7 cellular contexts compared by ENCODE assay signal in the genomic region with DNA sequence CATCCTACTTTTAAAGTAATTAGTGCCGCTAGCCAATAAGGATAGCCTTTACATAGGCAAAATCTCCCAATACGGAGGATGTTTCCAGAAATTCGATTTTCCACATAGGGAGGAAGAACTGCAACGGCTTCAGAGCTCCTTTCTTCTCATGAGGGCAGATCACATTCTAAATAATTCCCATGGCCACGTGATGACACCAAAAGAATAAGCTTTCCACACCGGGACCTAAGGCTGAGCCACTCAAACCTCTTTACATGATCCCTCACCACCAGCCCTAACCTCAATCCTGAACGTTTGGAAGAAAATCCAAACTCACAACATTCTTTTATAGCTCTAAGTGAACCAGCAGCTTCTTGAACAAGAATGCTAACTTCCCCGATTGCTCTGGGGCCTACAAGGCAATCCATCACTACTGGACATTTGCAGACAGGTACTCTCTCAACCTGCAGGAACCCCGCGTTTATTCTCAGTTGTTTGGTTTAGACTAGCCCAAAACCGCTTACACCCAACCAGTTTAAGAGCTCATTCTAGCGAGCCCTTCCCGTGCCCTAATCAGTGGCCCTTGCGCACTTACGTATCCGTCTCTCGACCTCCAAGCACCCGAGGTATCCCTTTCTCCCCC. TPM values are rescaled to one million over a fixed set of nuclear protein-coding genes. Genes with fewer than 3 reads are reported as not detected.
A peak's percentile ranks its signal among the peaks of the same experiment; 100 is the strongest.
DNase-seq lines count a peak whose midpoint lies in the region; ATAC-seq, FAIRE-seq and TF ChIP-seq lines count a peak whose summit lies in the region.

No MANE protein-coding gene starts in this region.

- intact Hi-C loops in adrenal gland (cut with DNase I) = no loop called here

- peak; percentile 80 for FAIRE-seq in keratinocyte (lab: Jason Lieb, UNC)

- no peak for TF ChIP-seq POLR2A in adrenal gland (IDR thresholded peaks at IDR 0.05)

- H3K4me3 ChIP-seq in adrenal gland = peak overlapping the region; percentile 35 to 95 (median 46)
- H3K4me3 ChIP-seq in keratinocyte (ENCODE audit: control insufficient read depth in 2 of 3, extremely low read depth in 1 of 3, insufficient read depth in 2 of 3, low read depth in 1 of 3, low read length in 3 of 3) = peak overlapping the region; percentile 79 to 94 (median 90)
- peak overlapping the region; percentile 70 to 89 (median 84) for H3K4me3 ChIP-seq in subcutaneous abdominal adipose tissue (ENCODE audit: low read depth in 1 of 5, low read length in 5 of 5)

- H3K9me1 ChIP-seq in keratinocyte (ENCODE audit: control insufficient read depth, extremely low read depth, insufficient read depth, low read length) = peaks cover 3% of the 10 kb centered on the region

- no peaks in the 10 kb centered on the region for H3K9me3 ChIP-seq in adrenal gland (replicated peaks in 1 of 3)
- H3K9me3 ChIP-seq in keratinocyte (ENCODE audit: control insufficient read depth, low read depth, low read length) = no peaks in the 10 kb centered on the region
- H3K9me3 ChIP-seq in subcutaneous abdominal adipose tissue (ENCODE audit: control insufficient read depth in 5 of 5, low read length in 5 of 5) = no peaks in the 10 kb centered on the region

- H3K36me3 ChIP-seq in adrenal gland (replicated peaks in 1 of 2) (no peaks in the 10 kb centered on the region), keratinocyte (ENCODE audit: control insufficient read depth in 2 of 2, extremely low read depth in 1 of 2, insufficient read depth in 2 of 2, low read length in 2 of 2) (peaks cover 0 to 12% of the 10 kb centered on the region in 2 experiments), subcutaneous abdominal adipose tissue (ENCODE audit: control insufficient read depth in 5 of 5, insufficient read depth in 5 of 5, low read length in 5 of 5) (no peaks in the 10 kb centered on the region)

- H2AFZ ChIP-seq in keratinocyte (ENCODE audit: control insufficient read depth, low read length) = peak overlapping the region; percentile 85

- TF ChIP-seq CTCF in adrenal gland (IDR thresholded peaks at IDR 0.05) (no peak), keratinocyte (optimal IDR thresholded peaks at IDR 0.05 in 1 of 3, IDR thresholded peaks at IDR 0.05 in 1 of 3, conservative IDR thresholded peaks at IDR 0.05 in 1 of 3; ENCODE audit: extremely low read depth in 1 of 3, insufficient read depth in 2 of 3, low read length in 3 of 3) (no peak), GM20000 (IDR thresholded peaks at IDR 0.05; ENCODE audit: extremely low read depth, missing control alignments) (no peak)

- peaks cover 5% of the 10 kb centered on the region for H4K20me1 ChIP-seq in keratinocyte (ENCODE audit: control insufficient read depth, extremely low read depth, insufficient read depth, low read length)

- no peaks in the 10 kb centered on the region for H3K27me3 ChIP-seq in adrenal gland
- H3K27me3 ChIP-seq in keratinocyte (ENCODE audit: control insufficient read depth, extremely low read depth, insufficient read depth, low read length) = no peaks in the 10 kb centered on the region
- H3K27me3 ChIP-seq in subcutaneous abdominal adipose tissue (ENCODE audit: control insufficient read depth in 5 of 5, insufficient read depth in 4 of 5, low read length in 5 of 5) = no peaks in the 10 kb centered on the region

- H3K79me2 ChIP-seq in keratinocyte (ENCODE audit: control insufficient read depth, insufficient read depth, low read length) = peaks cover 48% of the 10 kb centered on the region

- H3K4me2 ChIP-seq in keratinocyte (ENCODE audit: control insufficient read depth, extremely low read depth, insufficient read depth, low read depth, low read length) = peak overlapping the region; percentile 99

- dilution Hi-C loops in keratinocyte (cut with MboI; ENCODE audit: extremely low pct_ligation_motif_present, low sequenced_read_pairs) = no loop called here

- H3K27ac ChIP-seq in adrenal gland (peak overlapping the region in 4 of 5 donors; percentile 51 to 95 (median 70)), keratinocyte (ENCODE audit: control insufficient read depth, insufficient read depth, low read length) (peak overlapping the region; percentile 54), subcutaneous abdominal adipose tissue (ENCODE audit: low read depth, low read length) (peak overlapping the region; percentile 56)

- DNase-seq in GM04503 (ENCODE audit: low read depth) = peak; percentile 8
- DNase-seq in LoVo (ENCODE audit: low spot score) = peak; percentile 16
- DNase-seq in adrenal gland = no peak
- no peak for DNase-seq in keratinocyte (ENCODE audit: low read depth, low spot score)
- DNase-seq in GM20000 (ENCODE audit: low spot score) = no peak

- H3K4me1 ChIP-seq in adrenal gland (replicated peaks in 1 of 2) (peaks cover 12 to 27% of the 10 kb centered on the region in 2 donors), keratinocyte (ENCODE audit: control insufficient read depth, extremely low read depth, insufficient read depth, low read length) (peaks cover 42% of the 10 kb centered on the region), subcutaneous abdominal adipose tissue (ENCODE audit: control insufficient read depth in 5 of 5, insufficient read depth in 5 of 5, low read length in 5 of 5) (peaks cover 4 to 19% (median 16%) of the 10 kb centered on the region in 5 donors)

- H3K9ac ChIP-seq in keratinocyte (ENCODE audit: control insufficient read depth, extremely low read depth, insufficient read depth, low read length) (peak overlapping the region; percentile 76), subcutaneous abdominal adipose tissue (ENCODE audit: low read length in 5 of 5) (peak overlapping the region; percentile 54 to 89 (median 79))

- no peak for ATAC-seq in GM19467 (IDR thresholded peaks at IDR 0.05; ENCODE audit: unreplicated experiment)

- WGBS in adrenal gland, 4 donors = 16 to 23% (median 19%) methylated on average over 16 to 18 of the region's 18 CpGs

RNA-seq across cellular contexts. Expression of gene CAPRIN2, which starts 0.9 kb away (rescaled TPM):
- total RNA-seq in adrenal gland = 10 to 100 TPM; 12.1 to 29.4 (median 22.2) TPM
- polyA plus RNA-seq in adrenal gland (10 to 100 TPM; 26.5 to 40.4 (median 32.9) TPM), keratinocyte (15.2 to 32.4 TPM (median 24.5 TPM) in 3 replicates)
- polyA plus RNA-seq in keratinocyte (2011; ENCODE audit: low read depth) = 8.1 TPM
- 4.6 and 8.1 TPM in 2 replicates for polyA plus RNA-seq in keratinocyte (2011; cell fraction: cytosol; rRNA removed)
- polyA plus RNA-seq in keratinocyte (2011; cell fraction: nucleus; rRNA removed) = 106 and 121 TPM in 2 replicates
- 10.4 and 13.9 TPM in 2 replicates for polyA plus RNA-seq in keratinocyte (2012; ENCODE audit: low replicate concordance)
- 6.0 to 34.7 TPM (median 14.2 TPM) in 3 replicates for polyA minus RNA-seq in keratinocyte
- 10.2 TPM for polyA minus RNA-seq in keratinocyte (2011; cell fraction: cytosol; rRNA and poly(A)+ RNA removed)
- 15.1 and 30.6 TPM in 2 replicates for polyA minus RNA-seq in keratinocyte (2011; cell fraction: nucleus; rRNA and poly(A)+ RNA removed)

RNA-seq across cellular contexts. Expression of gene IPO8, which starts 58.2 kb away (rescaled TPM):
- total RNA-seq in adrenal gland = 10 to 100 TPM; 31.4 to 64.6 (median 38.9) TPM
- polyA plus RNA-seq in adrenal gland = 10 to 100 TPM in 1 of 3 donors, 1 to 10 TPM in 2; 5.0 to 42.5 (median 8.2) TPM
- 9.9 to 18.8 TPM (median 12.7 TPM) in 3 replicates for polyA plus RNA-seq in keratinocyte
- polyA plus RNA-seq in keratinocyte (2011; ENCODE audit: low read depth) = 26.2 TPM
- 10.3 and 17.0 TPM in 2 replicates for polyA plus RNA-seq in keratinocyte (2011; cell fraction: cytosol; rRNA removed)
- 18.3 and 22.2 TPM in 2 replicates for polyA plus RNA-seq in keratinocyte (2011; cell fraction: nucleus; rRNA removed)
- 11.5 and 26.4 TPM in 2 replicates for polyA plus RNA-seq in keratinocyte (2012; ENCODE audit: low replicate concordance)
- polyA minus RNA-seq in keratinocyte = 21.6 to 50.5 TPM (median 24.4 TPM) in 3 replicates
- 18.8 TPM for polyA minus RNA-seq in keratinocyte (2011; cell fraction: cytosol; rRNA and poly(A)+ RNA removed)
- 22.4 and 40.6 TPM in 2 replicates for polyA minus RNA-seq in keratinocyte (2011; cell fraction: nucleus; rRNA and poly(A)+ RNA removed)

Comparison
In these comparisons a context has a peak if more than half of its experiments do, and no peak if none do; other contexts are left out.
1. DNase-seq: peak in GM04503 (single experiment) and LoVo (single experiment); none in adrenal gland (0 of 7), keratinocyte (single experiment) and GM20000 (single experiment).
2. Peak in every context shown above with its lines, with median percentiles within 50 percentile points of each other: H3K27ac ChIP-seq and H3K4me3 ChIP-seq.